In the genomic region with DNA sequence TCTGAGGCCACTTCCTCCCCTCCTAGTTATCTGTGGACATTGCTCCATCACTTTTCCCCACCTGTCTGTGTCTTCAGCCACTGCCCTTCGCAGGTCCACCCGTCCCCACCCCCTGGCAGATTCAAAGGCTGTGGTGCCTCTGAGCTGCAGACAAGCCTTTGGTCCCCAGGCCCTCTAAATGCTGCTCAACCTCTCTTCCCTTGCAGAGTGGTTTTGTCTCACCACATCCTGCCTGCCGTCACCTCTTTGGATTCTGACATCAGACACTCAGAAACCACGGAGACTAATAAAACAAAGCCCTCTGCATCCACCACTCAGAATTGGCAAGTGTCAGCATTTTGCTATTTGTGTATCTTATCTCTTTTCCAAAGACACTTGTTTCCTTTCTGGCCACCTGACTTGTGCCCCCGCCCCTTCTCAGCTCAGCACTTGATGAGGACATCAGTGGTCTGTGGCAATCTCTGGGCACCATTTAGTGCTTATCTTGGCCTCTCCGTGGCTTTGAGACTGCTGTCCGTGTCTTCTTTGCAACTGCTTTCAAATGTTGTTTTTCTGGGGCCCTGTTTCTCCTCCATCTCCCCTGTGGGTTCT, we compare ENCODE assay signal across 8 cellular contexts. TPM values are rescaled to one million over a fixed set of nuclear protein-coding genes. Genes with fewer than 3 reads are reported as not detected.
DNase-seq lines count a peak whose midpoint lies in the region; ATAC-seq and TF ChIP-seq lines count a peak whose summit lies in the region.

No MANE protein-coding gene starts in this region.

- no peak overlapping the region for H3K27ac Mint-ChIP-seq in GM23338

- H3K9me2 ChIP-seq in DOHH2 (replicated peaks; ENCODE audit: control insufficient read depth, low read length), result no peaks in the 10 kb centered on the region
- H3K9me2 ChIP-seq in MM.1S (replicated peaks; ENCODE audit: insufficient read depth, low read length), result no peaks in the 10 kb centered on the region
- H3K9me2 ChIP-seq in GM23338 (ENCODE audit: insufficient read depth), result no peaks in the 10 kb centered on the region; the same call in 1 of the 2 replicates

- H3K36me3 ChIP-seq in DOHH2 (ENCODE audit: control insufficient read depth, low read length), result no peaks in the 10 kb centered on the region
- H3K36me3 ChIP-seq in MM.1S (replicated peaks; ENCODE audit: insufficient read depth, low read length), result no peaks in the 10 kb centered on the region
- H3K36me3 ChIP-seq in GM23338 (ENCODE audit: insufficient read depth), result 0 out of 2 replicates have a peak, but pooled peaks cover 2% of the 10 kb centered on the region

- H3K9me3 Mint-ChIP-seq in GM23338, result peaks cover 12% of the 10 kb centered on the region

- H3K36me3 Mint-ChIP-seq in GM23338 (ENCODE audit: low read depth), result peaks cover 11% of the 10 kb centered on the region

- no peak overlapping the region for H3K4me3 Mint-ChIP-seq in GM23338

- H2AFZ ChIP-seq in MM.1S (ENCODE audit: low read length), result peak overlapping the region; percentile 29
- no peak overlapping the region for H2AFZ ChIP-seq in GM23338

- peaks cover 12% of the 10 kb centered on the region for H3K27me3 Mint-ChIP-seq in GM23338 (ENCODE audit: insufficient read depth, low read depth, poor library complexity)

- H3K9me3 ChIP-seq in DOHH2 (ENCODE audit: control insufficient read depth, insufficient read depth, low read length) (no peaks in the 10 kb centered on the region), MM.1S (replicated peaks; ENCODE audit: insufficient read depth, low read length) (no peaks in the 10 kb centered on the region)

- ATAC-seq in GM21717 (IDR thresholded peaks at IDR 0.05; ENCODE audit: unreplicated experiment) (peak; percentile 79), GM23338 (no peak)

- H3K27me3 ChIP-seq in DOHH2 (ENCODE audit: control insufficient read depth, low read length), result no peaks in the 10 kb centered on the region
- H3K27me3 ChIP-seq in MM.1S (replicated peaks; ENCODE audit: insufficient read depth, low read length), result no peaks in the 10 kb centered on the region
- peaks cover 20% of the 10 kb centered on the region for H3K27me3 ChIP-seq in GM23338 (ENCODE audit: insufficient read depth)

- intact Hi-C loops in posterior vena cava (cut with DNase I), result no loop called here

- H3K9ac ChIP-seq in MM.1S (ENCODE audit: low read length), result peak overlapping the region; percentile 70

- no peaks in the 10 kb centered on the region for H3F3A ChIP-seq in DOHH2 (ENCODE audit: control insufficient read depth, insufficient read depth)
- peaks cover 10% of the 10 kb centered on the region; the same call in 1 of the 2 replicates for H3F3A ChIP-seq in MM.1S (ENCODE audit: insufficient read depth, low read length)
- H3F3A ChIP-seq in GM23338 (replicated peaks; ENCODE audit: low read depth), result peaks cover 3% of the 10 kb centered on the region; the same call in 1 of the 2 replicates

- H3K4me1 ChIP-seq in DOHH2 (ENCODE audit: control insufficient read depth, low read length) (peaks cover 11% of the 10 kb centered on the region), MM.1S (ENCODE audit: low read length) (peaks cover 39% of the 10 kb centered on the region), GM23338 (ENCODE audit: insufficient read depth) (peaks cover 1% of the 10 kb centered on the region; the same call in 1 of the 2 replicates)

- H3K4me3 ChIP-seq in DOHH2 (ENCODE audit: low read length), result no peak overlapping the region
- peak overlapping the region; percentile 17; the same call in 1 of the 2 replicates for H3K4me3 ChIP-seq in MM.1S (ENCODE audit: low read length)
- no peak overlapping the region for H3K4me3 ChIP-seq in epithelial cell of esophagus (ENCODE audit: low read length)
- H3K4me3 ChIP-seq in GM23338, result no peak overlapping the region

- H4K20me1 ChIP-seq in DOHH2 (ENCODE audit: control insufficient read depth, insufficient read depth, low read depth, low read length) (no peaks in the 10 kb centered on the region), MM.1S (ENCODE audit: insufficient read depth, low read length) (no peaks in the 10 kb centered on the region), GM23338 (replicated peaks; ENCODE audit: insufficient read depth) (peaks cover 4% of the 10 kb centered on the region; the same call in 1 of the 2 replicates)

- peak; percentile 99 for DNase-seq in MM.1S
- DNase-seq in activated CD4-positive, alpha-beta T cell treated with anti-CD3 and anti-CD28 coated beads for 48 hours, result peak; percentile 75
- DNase-seq in epithelial cell of esophagus (ENCODE audit: low read depth), result peak; percentile 44
- DNase-seq in stimulated activated CD4-positive, alpha-beta T cell treated with anti-CD3 and anti-CD28 coated beads, TNF-alpha, amount 100 ng/mL, for 4 hours (ENCODE audit: low read depth in 3 of 3), result peak in 2 of 3 experiments; percentile 14 to 42
- DNase-seq in GM23338 (ENCODE audit: low spot score), result no peak
- DNase-seq in posterior vena cava (ENCODE audit: low spot score), result no peak

- H3K27ac ChIP-seq in DOHH2 (ENCODE audit: low read depth, low read length) (no peak overlapping the region), MM.1S (ENCODE audit: low read length) (peak overlapping the region; percentile 91), GM23338 (ENCODE audit: low read depth) (no peak overlapping the region)

- peak overlapping the region; percentile 14; the same call in 1 of the 2 replicates for H3K4me2 ChIP-seq in DOHH2 (ENCODE audit: low read length)
- H3K4me2 ChIP-seq in MM.1S (ENCODE audit: low read depth, low read length), result peak overlapping the region; percentile 55
- H3K4me2 ChIP-seq in GM23338, result no peak overlapping the region

- H3K4me1 Mint-ChIP-seq in GM23338, result no peaks in the 10 kb centered on the region; the same call in 2 of the 3 replicates

- TF ChIP-seq CTCF in DOHH2 (IDR thresholded peaks at IDR 0.05; ENCODE audit: low read depth, low read length, poor library complexity, severe bottlenecking) (no peak), MM.1S (IDR thresholded peaks at IDR 0.05; ENCODE audit: low read length) (no peak), epithelial cell of esophagus (IDR thresholded peaks at IDR 0.05; ENCODE audit: insufficient read depth, low read depth, low read length, missing control alignments) (no peak), GM23338 (conservative IDR thresholded peaks at IDR 0.05; ENCODE audit: low read depth in 2 of 2) (no peak)

- H3K79me2 ChIP-seq in DOHH2 (ENCODE audit: control insufficient read depth, low read length) (no peaks in the 10 kb centered on the region), MM.1S (ENCODE audit: low read length) (no peaks in the 10 kb centered on the region), GM23338 (replicated peaks; ENCODE audit: insufficient read depth) (0 out of 2 replicates have a peak, but pooled peaks cover 3% of the 10 kb centered on the region)

TF ChIP-seq in GM23338, 12 proteins besides CTCF, POLR2A, EP300 and RAD21 (continues in another document):
- no peak for TF ChIP-seq ZNF114 (CRISPR knock-in tag; IDR thresholded peaks at IDR 0.05)
- no peak for TF ChIP-seq EZH2 (IDR thresholded peaks at IDR 0.05; ENCODE audit: low read depth, unreplicated experiment)
- TF ChIP-seq STAT1 (IDR thresholded peaks at IDR 0.05; ENCODE audit: unreplicated experiment), result no peak

RNA-seq across cellular contexts. Expression of a gene that starts 7.7 kb away (rescaled TPM):
- 5.1 and 5.9 TPM in 2 replicates for total RNA-seq in GM23338 (2014; rRNA removed; shearing (Covaris generic))
- polyA plus RNA-seq in GM23338 (2016; fragmentation: Nextera tagmentation; extraction: Ambion mirVana), result 3.0 and 3.6 TPM in 2 replicates
- total RNA-seq in posterior vena cava, result 1 to 10 TPM; 1.6 to 2.6 TPM

Comparison
In these comparisons a context has a peak if more than half of its experiments do, and no peak if none do; other contexts are left out.
1. DNase-seq: peak in MM.1S (single experiment), activated CD4-positive, alpha-beta T cell treated with anti-CD3 and anti-CD28 coated beads for 48 hours (single experiment), epithelial cell of esophagus (single experiment) and stimulated activated CD4-positive, alpha-beta T cell treated with anti-CD3 and anti-CD28 coated beads, TNF-alpha, amount 100 ng/mL, for 4 hours (2 of 3); none in GM23338 (single experiment) and posterior vena cava (single experiment).